In genomic region chr4:22754091-22754490, GRCh38 we compare ENCODE assay signal across 21 cellular contexts.
A peak's percentile ranks its signal among the peaks of the same experiment; 100 is the strongest.
DNase-seq lines count a peak whose midpoint lies in the region; ATAC-seq, FAIRE-seq and TF ChIP-seq lines count a peak whose summit lies in the region.
"Had no signal": no experiment of that assay in that cellular context is flagged by ENCODE, and none has a peak within 500 bp of the region (broad histone marks: within the 10 kb centered on the region; RNA-seq: fewer than 3 reads in every experiment).

No MANE protein-coding gene starts in this region.

- intact Hi-C loops in PC-3 (cut with micrococcal nuclease) = no loop called here

- DNase-seq in ACHN (peak; percentile 1), RCC 7860 (ENCODE audit: low spot score) (peak; percentile 12), left kidney (ENCODE audit: low read depth, low spot score) (peak; percentile 45), renal cortical epithelial cell (ENCODE audit: low read depth) (peak; percentile 80), NCI-H774 (lab: John Stamatoyannopoulos, UW) (no peak), H7 (no peak), PC-3 (no peak)
- DNase-seq: Calu3; CD4-positive, alpha-beta memory T cell; DMS 273 treated with DMSO at 0.1 percent for 48 hours; DMS53; DND-41; EL; GOT3 had no signal

- H3K36me3 ChIP-seq in H7 (replicated peaks; ENCODE audit: control insufficient read depth, insufficient read depth, low read length) (no peaks in the 10 kb centered on the region), PC-3 (ENCODE audit: low read depth, low read length) (no peaks in the 10 kb centered on the region)
- H3K36me3 ChIP-seq: BLaER1, HAP-1 had no signal

- no peak overlapping the region for H3K9ac ChIP-seq in PC-3 (ENCODE audit: low read length)
- H3K9ac ChIP-seq: BLaER1 had no signal

- no peaks in the 10 kb centered on the region for H3K79me2 ChIP-seq in PC-3 (ENCODE audit: low read length)

- H3K27ac ChIP-seq in PC-3 (ENCODE audit: low read length) = no peak overlapping the region
- H3K27ac ChIP-seq: 22Rv1, A549, BLaER1, HL-60 had no signal

- no peaks in the 10 kb centered on the region for H3K4me1 ChIP-seq in PC-3 (ENCODE audit: insufficient read depth, low read length)
- H3K4me1 ChIP-seq: A549, BLaER1, HAP-1 had no signal

- no peak for ATAC-seq in PC-3
- ATAC-seq: A549, GM12878 had no signal

- no peaks in the 10 kb centered on the region for H3F3A ChIP-seq in PC-3 (ENCODE audit: low read length, unreplicated experiment)

- no TSS peak for BruUV-seq in PC-3 (replicated peaks; lab: Mats Ljungman, UMichigan)

- in situ Hi-C loops in ACHN (cut with HindIII; ENCODE audit: low pct_ligation_motif_present, low pct_unique_long_range_greater_than_20kb, low sequenced_read_pairs) = no loop called here

- POLR2A ChIA-PET in PC-3 (lab: Charles Lee; ENCODE audit: unreplicated experiment) = no interaction called here

- TF ChIP-seq CTCF in PC-3 (conservative IDR thresholded peaks at IDR 0.05; ENCODE audit: low read depth, low read length) = no peak

- no peak overlapping the region for H3K4me2 ChIP-seq in PC-3 (ENCODE audit: low read length)
- H3K4me2 ChIP-seq: A549, BLaER1 had no signal

- no peaks in the 10 kb centered on the region for H3K27me3 ChIP-seq in H7 (ENCODE audit: control insufficient read depth, insufficient read depth, low read length)
- H3K27me3 ChIP-seq in PC-3 (ENCODE audit: low read length) = peaks cover 33% of the 10 kb centered on the region
- H3K27me3 ChIP-seq: BLaER1 had no signal

- H2AFZ ChIP-seq in PC-3 (ENCODE audit: low read length) = no peak overlapping the region

- peak; percentile 76 for FAIRE-seq in RCC 7860 (lab: Jason Lieb, UNC)
- FAIRE-seq: A549, GM12878, GM19239 had no signal

- H3K9me2 ChIP-seq in PC-3 (replicated peaks; ENCODE audit: low read length) = no peaks in the 10 kb centered on the region

- no peaks in the 10 kb centered on the region for H3K9me3 ChIP-seq in PC-3 (ENCODE audit: low read length)
- H3K9me3 ChIP-seq: A549, BLaER1, HAP-1 had no signal

- CTCF ChIA-PET in PC-3 (lab: Charles Lee) = no interaction called here

- no peak overlapping the region for H3K4me3 ChIP-seq in H7 (ENCODE audit: insufficient read depth, low read depth, low read length)
- no peak overlapping the region for H3K4me3 ChIP-seq in PC-3 (ENCODE audit: low read length)
- H3K4me3 ChIP-seq: A549, BLaER1, GM12878, HAP-1 had no signal

- H4K20me1 ChIP-seq in PC-3 (ENCODE audit: low read length) = no peaks in the 10 kb centered on the region
- H4K20me1 ChIP-seq: BLaER1 had no signal

Comparison
In these comparisons a context has a peak if more than half of its experiments do, and no peak if none do; other contexts are left out.
1. DNase-seq: peak in ACHN (single experiment), RCC 7860 (single experiment), left kidney (single experiment) and renal cortical epithelial cell (single experiment); none in NCI-H774 (single experiment), H7 (single experiment) and PC-3 (single experiment).